3 cellular contexts compared by ENCODE assay signal in genomic region chr1:30688516-30688915, GRCh38. TPM values are rescaled to one million over a fixed set of nuclear protein-coding genes. Genes with fewer than 3 reads are reported as not detected.
"Had no signal": no experiment of that assay in that cellular context is flagged by ENCODE, and none has a peak within 500 bp of the region (broad histone marks: within the 10 kb centered on the region; RNA-seq: fewer than 3 reads in every experiment).

No MANE protein-coding gene starts in this region.

RNA-seq across cellular contexts. Expression of gene MATN1, which starts 34.9 kb away (rescaled TPM):
- total RNA-seq: PC-3, Right ventricle myocardium inferior had no signal
- polyA plus RNA-seq: IgD-negative memory B cell had no signal
